1 cellular context compared by ENCODE assay signal in the genomic region with DNA sequence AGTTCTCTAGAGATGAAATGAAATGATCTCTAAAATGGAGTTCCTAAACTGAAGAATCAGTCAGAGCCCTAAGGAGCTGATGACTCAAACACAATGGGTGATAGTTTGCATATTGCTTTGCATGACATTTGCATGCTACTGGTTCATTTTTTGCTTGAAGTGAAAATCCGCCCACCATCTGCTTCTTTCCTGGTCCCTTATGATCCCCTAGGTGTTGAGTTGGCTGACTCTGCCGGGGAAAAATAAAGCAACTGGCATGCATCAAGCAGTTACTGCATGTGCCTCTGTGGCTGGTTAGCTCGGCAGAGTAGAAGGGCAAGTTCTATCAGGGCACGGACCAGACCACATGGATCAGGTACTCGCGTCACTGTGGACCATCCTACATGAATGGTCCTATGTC.
TF ChIP-seq lines count a peak whose summit lies in the region.

No MANE protein-coding gene starts in this region.

TF ChIP-seq in H1, 55 proteins besides CTCF, POLR2A, EP300 and RAD21 (continued from another document):
- TF ChIP-seq, protein P1, sequence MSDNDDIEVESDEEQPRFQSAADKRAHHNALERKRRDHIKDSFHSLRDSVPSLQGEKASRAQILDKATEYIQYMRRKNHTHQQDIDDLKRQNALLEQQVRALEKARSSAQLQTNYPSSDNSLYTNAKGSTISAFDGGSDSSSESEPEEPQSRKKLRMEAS (IDR thresholded peaks at IDR 0.05), result peak; percentile 14; the same call in 1 of the 2 replicates
